25 cellular contexts compared by ENCODE assay signal in genomic region chr5:106587-106986, GRCh38. TPM values are rescaled to one million over a fixed set of nuclear protein-coding genes. Genes with fewer than 3 reads are reported as not detected.
A peak's percentile ranks its signal among the peaks of the same experiment; 100 is the strongest.
DNase-seq lines count a peak whose midpoint lies in the region; ATAC-seq lines count a peak whose summit lies in the region.
"Had no signal": no experiment of that assay in that cellular context is flagged by ENCODE, and none has a peak within 500 bp of the region (broad histone marks: within the 10 kb centered on the region; RNA-seq: fewer than 3 reads in every experiment).

No MANE protein-coding gene starts in this region.

- intact Hi-C loops in cardiac septum (cut with DNase I): no loop called here
- intact Hi-C loops in left cardiac atrium (cut with DNase I): no loop called here

- DNase-seq in cardiac septum (ENCODE audit: low spot score): peak; percentile 39
- DNase-seq in left cardiac atrium: no peak
- peak; percentile 80 to 81 for DNase-seq in NCI-H526 (lab: John Stamatoyannopoulos, UW)
- DNase-seq in left kidney (ENCODE audit: low read depth, low spot score): peak; percentile 41
- no peak for DNase-seq in NCI-H1092 treated with DMSO at 0.1 percent for 48 hours (lab: John Stamatoyannopoulos, UW)
- no peak for DNase-seq in AML-193 (lab: John Stamatoyannopoulos, UW)
- DNase-seq in activated CD8-positive, alpha-beta memory T cell treated with anti-CD3 and anti-CD28 coated beads for 24 hours: no peak
- DNase-seq in DMS 273 treated with DMSO at 0.1 percent for 48 hours (lab: John Stamatoyannopoulos, UW): no peak
- DNase-seq: activated CD8-positive, alpha-beta T cell treated with anti-CD3 and anti-CD28 coated beads, Interleukin-2, amount 10 ng/mL, durations not matched to agents 7 days and 5 days; activated effector memory CD4-positive, alpha-beta T cell treated with Interleukin-2 at 50 U/mL for 16 hours; anterior cingulate cortex; cortex of kidney; DMS53; foreskin melanocyte; GDM1; KG1; NCI-H1436 treated with DMSO at 0.1 percent for 48 hours; NCI-H2227 treated with DMSO at 0.1 percent for 48 hours; NCI-H82; RPMI8226 had no signal

- ATAC-seq in left cardiac atrium: no peak
- ATAC-seq: activated CD4-positive, CD25-positive, alpha-beta regulatory T cell treated with anti-CD3 and anti-CD28 coated beads, Interleukin-2, amount 50 U/mL, for 24 hours; activated CD8-positive, alpha-beta T cell treated with anti-CD3 and anti-CD28 coated beads, Interleukin-2, amount 10 ng/mL, durations not matched to agents 7 days and 5 days; esophagus mucosa had no signal

RNA-seq across cellular contexts. Expression of gene PLEKHG4B, which starts 14.6 kb away (rescaled TPM):
- total RNA-seq in cardiac septum (0.03 TPM), left cardiac atrium (under 1 TPM; 0.03 to 0.06 TPM)
- total RNA-seq: activated CD8-positive, alpha-beta T cell treated with anti-CD3 and anti-CD28 coated beads, Interleukin-2, amount 10 ng/mL, durations not matched to agents 7 days and 5 days; B cell; pulmonary artery endothelial cell; T-helper 1 cell treated with Interleukin-12 subunit alpha and Interleukin-12 subunit beta and Interleukin-4 antibody, amounts not matched to agents 30 ng/mL and 1 ng/mL, for 36 hours had no signal

Comparison
In these comparisons a context has a peak if more than half of its experiments do, and no peak if none do; other contexts are left out.
1. DNase-seq: peak in cardiac septum (single experiment), NCI-H526 (2 of 2) and left kidney (single experiment); none in left cardiac atrium (single experiment), NCI-H1092 treated with DMSO at 0.1 percent for 48 hours (single experiment), AML-193 (0 of 2), activated CD8-positive, alpha-beta memory T cell treated with anti-CD3 and anti-CD28 coated beads for 24 hours (single experiment) and DMS 273 treated with DMSO at 0.1 percent for 48 hours (single experiment).